In the genomic region with DNA sequence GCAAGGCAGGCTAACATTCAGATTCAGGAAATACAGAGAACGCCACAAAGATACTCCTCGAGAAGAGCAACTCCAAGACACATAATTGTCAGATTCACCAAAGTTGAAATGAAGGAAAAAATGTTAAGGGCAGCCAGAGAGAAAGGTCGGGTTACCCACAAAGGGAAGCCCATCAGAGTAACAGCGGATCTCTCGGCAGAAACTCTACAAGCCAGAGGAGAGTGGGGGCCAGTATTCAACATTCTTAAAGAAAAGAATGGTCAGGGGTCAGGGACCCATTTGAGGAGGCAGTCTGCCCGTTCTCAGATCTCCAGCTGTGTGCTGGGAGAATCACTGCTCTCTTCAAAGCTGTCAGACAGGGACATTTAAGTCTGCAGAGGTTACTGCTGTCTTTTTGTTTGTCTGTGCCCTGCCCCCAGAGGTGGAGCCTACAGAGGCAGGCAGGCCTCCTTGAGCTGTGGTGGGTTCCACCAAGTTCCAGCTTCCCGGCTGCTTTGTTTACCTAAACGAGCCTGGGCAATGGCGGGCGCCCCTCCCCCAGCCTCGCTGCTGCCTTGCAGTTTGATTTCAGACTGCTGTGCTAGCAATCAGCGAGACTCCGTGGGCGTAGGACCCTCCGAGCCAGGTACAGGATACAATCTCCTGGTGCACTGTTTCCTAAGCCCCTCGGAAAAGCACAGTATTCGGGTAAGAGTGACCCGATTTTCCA, we compare ENCODE assay signal across 1 cellular context.
A peak's percentile ranks its signal among the peaks of the same experiment; 100 is the strongest.
TF ChIP-seq lines count a peak whose summit lies in the region.

No MANE protein-coding gene starts in this region.

TF ChIP-seq in WTC11, 78 proteins besides CTCF, POLR2A, EP300 and RAD21:
- TF ChIP-seq, protein P1, sequence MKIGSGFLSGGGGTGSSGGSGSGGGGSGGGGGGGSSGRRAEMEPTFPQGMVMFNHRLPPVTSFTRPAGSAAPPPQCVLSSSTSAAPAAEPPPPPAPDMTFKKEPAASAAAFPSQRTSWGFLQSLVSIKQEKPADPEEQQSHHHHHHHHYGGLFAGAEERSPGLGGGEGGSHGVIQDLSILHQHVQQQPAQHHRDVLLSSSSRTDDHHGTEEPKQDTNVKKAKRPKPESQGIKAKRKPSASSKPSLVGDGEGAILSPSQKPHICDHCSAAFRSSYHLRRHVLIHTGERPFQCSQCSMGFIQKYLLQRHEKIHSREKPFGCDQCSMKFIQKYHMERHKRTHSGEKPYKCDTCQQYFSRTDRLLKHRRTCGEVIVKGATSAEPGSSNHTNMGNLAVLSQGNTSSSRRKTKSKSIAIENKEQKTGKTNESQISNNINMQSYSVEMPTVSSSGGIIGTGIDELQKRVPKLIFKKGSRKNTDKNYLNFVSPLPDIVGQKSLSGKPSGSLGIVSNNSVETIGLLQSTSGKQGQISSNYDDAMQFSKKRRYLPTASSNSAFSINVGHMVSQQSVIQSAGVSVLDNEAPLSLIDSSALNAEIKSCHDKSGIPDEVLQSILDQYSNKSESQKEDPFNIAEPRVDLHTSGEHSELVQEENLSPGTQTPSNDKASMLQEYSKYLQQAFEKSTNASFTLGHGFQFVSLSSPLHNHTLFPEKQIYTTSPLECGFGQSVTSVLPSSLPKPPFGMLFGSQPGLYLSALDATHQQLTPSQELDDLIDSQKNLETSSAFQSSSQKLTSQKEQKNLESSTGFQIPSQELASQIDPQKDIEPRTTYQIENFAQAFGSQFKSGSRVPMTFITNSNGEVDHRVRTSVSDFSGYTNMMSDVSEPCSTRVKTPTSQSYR (CRISPR knock-in tag; IDR thresholded peaks at IDR 0.05), result 0 out of 2 replicates have a peak, but pooled peaks have one; percentile 44
- TF ChIP-seq FOXK1 (CRISPR knock-in tag; IDR thresholded peaks at IDR 0.05), result peak; percentile 68; the same call in 1 of the 2 replicates
TF ChIP-seq in WTC11: peak in this region for 2; not testable (repeated sequence) for 76.
